15 cellular contexts compared by ENCODE assay signal in genomic region chr14:51071851-51072250, GRCh38.
"Had no signal": no experiment of that assay in that cellular context is flagged by ENCODE, and none has a peak within 500 bp of the region (broad histone marks: within the 10 kb centered on the region; RNA-seq: fewer than 3 reads in every experiment).

No MANE protein-coding gene starts in this region.

- DNase-seq: activated CD4-positive, alpha-beta T cell treated with anti-CD3 and anti-CD28 coated beads, Interleukin-2, amount 50 U/mL, for 1 hour; activated CD4-positive, CD25-positive, alpha-beta regulatory T cell; activated naive CD4-positive, alpha-beta T cell; activated naive CD8-positive, alpha-beta T cell treated with anti-CD3 and anti-CD28 coated beads, Interleukin-2, amount 10 ng/mL, durations not matched to agents 7 days and 5 days; left cardiac atrium; naive thymus-derived CD4-positive, alpha-beta T cell; retina; small intestine; stimulated activated CD4-positive, alpha-beta T cell treated with anti-CD3 and anti-CD28 coated beads, Interleukin-4, amount 100 ng/mL, for 4 hours; stimulated activated CD8-positive, alpha-beta memory T cell treated with anti-CD3 and anti-CD28 coated beads, Interleukin-4, amount 100 ng/mL, for 48 hours; stimulated activated naive CD4-positive, alpha-beta T cell treated with Interleukin-2 at 50 U/mL for 16 hours had no signal

- H3K4me1 Mint-ChIP-seq: naive thymus-derived CD4-positive, alpha-beta T cell had no signal

- H3K27ac Mint-ChIP-seq: activated naive CD8-positive, alpha-beta T cell treated with anti-CD3 and anti-CD28 coated beads, Interleukin-2, amount 10 ng/mL, durations not matched to agents 7 days and 5 days; dendritic cell treated with granulocyte-macrophage colony-stimulating factor and Interleukin-4, amounts not matched to agents 40 ng/mL and 50 ng/mL, for 4 days; naive thymus-derived CD4-positive, alpha-beta T cell; T-helper 2 cell treated with Interferon-gamma antibody and Interleukin-4, amounts not matched to agents 5 μg/mL and 100 μg/mL, for 36 hours; type B pancreatic cell had no signal

- H3K9me3 Mint-ChIP-seq: activated naive CD8-positive, alpha-beta T cell treated with anti-CD3 and anti-CD28 coated beads, Interleukin-2, amount 10 ng/mL, durations not matched to agents 7 days and 5 days; dendritic cell treated with granulocyte-macrophage colony-stimulating factor and Interleukin-4, amounts not matched to agents 40 ng/mL and 50 ng/mL, for 4 days; T-helper 2 cell treated with Interferon-gamma antibody and Interleukin-4, amounts not matched to agents 5 μg/mL and 100 μg/mL, for 36 hours had no signal

- H3K4me3 Mint-ChIP-seq: activated naive CD8-positive, alpha-beta T cell treated with anti-CD3 and anti-CD28 coated beads, Interleukin-2, amount 10 ng/mL, durations not matched to agents 7 days and 5 days; dendritic cell treated with granulocyte-macrophage colony-stimulating factor and Interleukin-4, amounts not matched to agents 40 ng/mL and 50 ng/mL, for 4 days; naive thymus-derived CD4-positive, alpha-beta T cell; T-helper 2 cell treated with Interferon-gamma antibody and Interleukin-4, amounts not matched to agents 5 μg/mL and 100 μg/mL, for 36 hours; type B pancreatic cell had no signal

- H3K27me3 Mint-ChIP-seq: dendritic cell treated with granulocyte-macrophage colony-stimulating factor and Interleukin-4, amounts not matched to agents 40 ng/mL and 50 ng/mL, for 4 days had no signal

- H3K36me3 Mint-ChIP-seq: naive thymus-derived CD4-positive, alpha-beta T cell; type B pancreatic cell had no signal

- H3K27ac ChIP-seq: epithelial cell of prostate had no signal
